In genomic region chr17:35167666-35168065, GRCh38 we compare ENCODE assay signal across 1 cellular context.
TF ChIP-seq lines count a peak whose summit lies in the region.

No MANE protein-coding gene starts in this region.

TF ChIP-seq in IMR-90, 13 proteins besides CTCF, POLR2A, EP300 and RAD21:
- no peak for TF ChIP-seq USF2 (IDR thresholded peaks at IDR 0.05; ENCODE audit: low read depth, low read length)
- TF ChIP-seq CEBPB (IDR thresholded peaks at IDR 0.05; ENCODE audit: low read depth, low read length), result peak; percentile 21; the same call in 1 of the 2 replicates
